In the genomic region with DNA sequence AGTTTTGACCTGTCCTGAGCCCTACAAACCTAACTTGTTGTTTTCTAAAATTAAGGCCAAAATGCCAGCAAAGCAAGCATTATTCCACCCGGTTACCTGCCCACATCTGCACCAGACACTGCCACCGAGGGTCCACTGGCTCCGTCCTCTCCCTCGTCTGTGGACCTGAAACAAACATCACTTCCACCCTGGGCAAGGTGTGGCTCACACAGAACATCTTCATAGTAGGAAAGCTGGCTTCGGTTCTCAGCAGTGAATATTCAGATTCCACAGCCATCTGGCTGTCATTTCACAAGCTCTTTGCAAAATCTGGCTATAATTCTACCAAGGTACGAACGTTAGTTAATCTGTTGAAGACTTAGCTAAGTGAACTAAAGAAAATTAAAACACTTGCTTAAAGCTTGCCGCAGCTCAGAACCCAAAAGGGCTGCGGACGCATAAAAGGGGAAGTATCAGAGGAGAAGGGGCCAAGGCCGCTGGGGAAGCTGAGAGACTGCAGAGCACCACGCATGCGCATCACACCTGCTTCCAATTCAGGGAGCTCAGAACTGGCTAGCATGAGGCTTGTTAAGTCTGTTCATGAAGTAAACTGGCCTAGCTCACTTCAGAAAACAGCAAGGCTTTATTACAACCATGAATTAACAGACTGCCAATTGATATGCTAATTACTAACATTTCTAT, we compare ENCODE assay signal across 11 cellular contexts. TPM values are rescaled to one million over a fixed set of nuclear protein-coding genes. Genes with fewer than 3 reads are reported as not detected.
DNase-seq lines count a peak whose midpoint lies in the region; ATAC-seq lines count a peak whose summit lies in the region.
"Had no signal": no experiment of that assay in that cellular context is flagged by ENCODE, and none has a peak within 500 bp of the region (broad histone marks: within the 10 kb centered on the region; RNA-seq: fewer than 3 reads in every experiment).

No MANE protein-coding gene starts in this region.

- H3K27ac Mint-ChIP-seq in immature natural killer cell, result no peak overlapping the region

- H3K4me1 Mint-ChIP-seq in activated T-cell treated with anti-CD3 and anti-CD28 coated beads, Interleukin-2, amount 50 U/mL, for 4 hours (ENCODE audit: low read depth), result peaks cover 5% of the 10 kb centered on the region
- no peaks in the 10 kb centered on the region for H3K4me1 Mint-ChIP-seq in immature natural killer cell

- H3K4me3 Mint-ChIP-seq in activated T-cell treated with anti-CD3 and anti-CD28 coated beads, Interleukin-2, amount 50 U/mL, for 4 hours, result no peak overlapping the region
- no peak overlapping the region for H3K4me3 Mint-ChIP-seq in immature natural killer cell

- peaks cover 2% of the 10 kb centered on the region for H3K27me3 Mint-ChIP-seq in activated T-cell treated with anti-CD3 and anti-CD28 coated beads, Interleukin-2, amount 50 U/mL, for 4 hours (ENCODE audit: low read depth)
- H3K27me3 Mint-ChIP-seq in immature natural killer cell (ENCODE audit: low read depth in 3 of 3), result peaks cover 3 to 5% (median 4%) of the 10 kb centered on the region in 3 donors

- peak; percentile 2 for DNase-seq in activated T-cell treated with anti-CD3 and anti-CD28 coated beads for 48 hours (ENCODE audit: low read depth)
- no peak for DNase-seq in activated T-cell treated with anti-CD3 and anti-CD28 coated beads, Interleukin-2, amount 50 U/mL, for 4 hours
- DNase-seq in UCSD-AML1 (lab: John Stamatoyannopoulos, UW; ENCODE audit: unreplicated experiment), result peak; percentile 61
- DNase-seq in stimulated activated CD4-positive, alpha-beta T cell treated with anti-CD3 and anti-CD28 coated beads, Interleukin-15, amount 100 ng/mL, for 24 hours, result peak; percentile 35
- no peak for DNase-seq in immature natural killer cell
- no peak for DNase-seq in NCI-H1092 treated with DMSO at 0.1 percent for 48 hours (lab: John Stamatoyannopoulos, UW)
- DNase-seq: activated effector memory CD4-positive, alpha-beta T cell treated with anti-CD3 and anti-CD28 coated beads, Interleukin-2, amount 50 U/mL, for 16 hours; mammary epithelial cell had no signal

- H3K9me3 Mint-ChIP-seq in activated T-cell treated with anti-CD3 and anti-CD28 coated beads, Interleukin-2, amount 50 U/mL, for 4 hours, result no peaks in the 10 kb centered on the region
- no peaks in the 10 kb centered on the region for H3K9me3 Mint-ChIP-seq in immature natural killer cell

- no peak for ATAC-seq in activated T-cell treated with anti-CD3 and anti-CD28 coated beads, Interleukin-2, amount 50 U/mL, for 4 hours
- ATAC-seq in HG03342 (IDR thresholded peaks at IDR 0.05; ENCODE audit: unreplicated experiment), result peak; percentile 78
- ATAC-seq in GM18498 (IDR thresholded peaks at IDR 0.05; ENCODE audit: unreplicated experiment), result no peak
- ATAC-seq: esophagus mucosa had no signal

- H3K36me3 Mint-ChIP-seq in activated T-cell treated with anti-CD3 and anti-CD28 coated beads, Interleukin-2, amount 50 U/mL, for 4 hours (ENCODE audit: insufficient read depth), result no peaks in the 10 kb centered on the region
- H3K36me3 Mint-ChIP-seq in immature natural killer cell, result no peaks in the 10 kb centered on the region

RNA-seq across cellular contexts. Expression of a gene that starts 46.2 kb away (rescaled TPM):
- total RNA-seq in activated T-cell treated with anti-CD3 and anti-CD28 coated beads, Interleukin-2, amount 50 U/mL, for 4 hours, result under 1 TPM; 0.43 to 0.66 (median 0.63) TPM
- 1 to 10 TPM; 1.9 to 3.7 (median 2.2) TPM for polyA plus RNA-seq in immature natural killer cell
- polyA plus RNA-seq: mammary epithelial cell had no signal

Comparison
In these comparisons a context has a peak if more than half of its experiments do, and no peak if none do; other contexts are left out.
1. DNase-seq: peak in activated T-cell treated with anti-CD3 and anti-CD28 coated beads for 48 hours (single experiment), UCSD-AML1 (single experiment) and stimulated activated CD4-positive, alpha-beta T cell treated with anti-CD3 and anti-CD28 coated beads, Interleukin-15, amount 100 ng/mL, for 24 hours (single experiment); none in activated T-cell treated with anti-CD3 and anti-CD28 coated beads, Interleukin-2, amount 50 U/mL, for 4 hours (single experiment), immature natural killer cell (0 of 3) and NCI-H1092 treated with DMSO at 0.1 percent for 48 hours (single experiment).